In genomic region chr1:230124187-230125128, GRCh38 we compare ENCODE assay signal across 11 cellular contexts. TPM values are rescaled to one million over a fixed set of nuclear protein-coding genes. Genes with fewer than 3 reads are reported as not detected.
DNase-seq lines count a peak whose midpoint lies in the region; ATAC-seq and TF ChIP-seq lines count a peak whose summit lies in the region.
"Had no signal": no experiment of that assay in that cellular context is flagged by ENCODE, and none has a peak within 500 bp of the region (broad histone marks: within the 10 kb centered on the region; RNA-seq: fewer than 3 reads in every experiment).

No MANE protein-coding gene starts in this region.

- H3K79me2 ChIP-seq in MM.1S (ENCODE audit: low read length) = peaks cover 82% of the 10 kb centered on the region

- TF ChIP-seq CTCF in MM.1S (IDR thresholded peaks at IDR 0.05; ENCODE audit: low read length) (no peak), BE2C (IDR thresholded peaks at IDR 0.05; ENCODE audit: low read depth, low read length) (no peak)

- ATAC-seq in natural killer cell treated with Interleukin-12 subunit alpha and Interleukin-12 subunit beta and Interleukin-15 and Interleukin-18, amount 100 ng/mL, for 72 hours = peak; percentile 34 to 61
- ATAC-seq in HG03439 (IDR thresholded peaks at IDR 0.05; ENCODE audit: unreplicated experiment) = no peak

- H3K4me2 ChIP-seq in MM.1S (ENCODE audit: low read depth, low read length) = peak overlapping the region; percentile 75

- H4K20me1 ChIP-seq in MM.1S (ENCODE audit: insufficient read depth, low read length) = no peaks in the 10 kb centered on the region

- no peak overlapping the region for H2AFZ ChIP-seq in MM.1S (ENCODE audit: low read length)

- peaks cover 72% of the 10 kb centered on the region for H3K4me1 Mint-ChIP-seq in activated naive CD8-positive, alpha-beta T cell treated with anti-CD3 and anti-CD28 coated beads for 36 hours
- peaks cover 70 to 80% of the 10 kb centered on the region in 2 donors for H3K4me1 Mint-ChIP-seq in natural killer cell treated with Interleukin-12 subunit alpha and Interleukin-12 subunit beta and Interleukin-15 and Interleukin-18, amount 100 ng/mL, for 72 hours (ENCODE audit: low read depth in 2 of 2)

- DNase-seq in GF-D8 (lab: John Stamatoyannopoulos, UW) = peak; percentile 42
- DNase-seq in MM.1S = peak; percentile 57
- no peak for DNase-seq in activated naive CD8-positive, alpha-beta T cell treated with anti-CD3 and anti-CD28 coated beads for 36 hours
- DNase-seq in natural killer cell treated with Interleukin-12 subunit alpha and Interleukin-12 subunit beta and Interleukin-15 and Interleukin-18, amount 100 ng/mL, for 72 hours (ENCODE audit: low spot score) = no peak
- DNase-seq in NCI-H2196 treated with DMSO at 0.1 percent for 48 hours (lab: John Stamatoyannopoulos, UW; ENCODE audit: unreplicated experiment) = no peak
- DNase-seq in BE2C = no peak
- DNase-seq: activated T-cell treated with anti-CD3 and anti-CD28 coated beads for 4 hours; effector CD4-positive, alpha-beta T cell; NCI-H1048; nucleus accumbens had no signal

- H3K27ac ChIP-seq in MM.1S (ENCODE audit: low read length) = peak overlapping the region; percentile 96

- H3K27me3 Mint-ChIP-seq in activated naive CD8-positive, alpha-beta T cell treated with anti-CD3 and anti-CD28 coated beads for 36 hours = no peaks in the 10 kb centered on the region
- no peaks in the 10 kb centered on the region for H3K27me3 Mint-ChIP-seq in natural killer cell treated with Interleukin-12 subunit alpha and Interleukin-12 subunit beta and Interleukin-15 and Interleukin-18, amount 100 ng/mL, for 72 hours

- H3F3A ChIP-seq in MM.1S (ENCODE audit: insufficient read depth, low read length) = peaks cover 42% of the 10 kb centered on the region

- H3K27ac Mint-ChIP-seq in activated naive CD8-positive, alpha-beta T cell treated with anti-CD3 and anti-CD28 coated beads for 36 hours = peak overlapping the region; percentile 83
- peak overlapping the region; percentile 65 to 87 for H3K27ac Mint-ChIP-seq in natural killer cell treated with Interleukin-12 subunit alpha and Interleukin-12 subunit beta and Interleukin-15 and Interleukin-18, amount 100 ng/mL, for 72 hours

- no peaks in the 10 kb centered on the region for H3K9me3 Mint-ChIP-seq in activated naive CD8-positive, alpha-beta T cell treated with anti-CD3 and anti-CD28 coated beads for 36 hours
- no peaks in the 10 kb centered on the region for H3K9me3 Mint-ChIP-seq in natural killer cell treated with Interleukin-12 subunit alpha and Interleukin-12 subunit beta and Interleukin-15 and Interleukin-18, amount 100 ng/mL, for 72 hours

- H3K9ac ChIP-seq in MM.1S (ENCODE audit: low read length) = peak overlapping the region; percentile 77

- no peak overlapping the region for H3K4me3 Mint-ChIP-seq in activated naive CD8-positive, alpha-beta T cell treated with anti-CD3 and anti-CD28 coated beads for 36 hours
- peak overlapping the region; percentile 69 for H3K4me3 Mint-ChIP-seq in natural killer cell treated with Interleukin-12 subunit alpha and Interleukin-12 subunit beta and Interleukin-15 and Interleukin-18, amount 100 ng/mL, for 72 hours

- no peaks in the 10 kb centered on the region for H3K9me2 ChIP-seq in MM.1S (replicated peaks; ENCODE audit: insufficient read depth, low read length)

- H3K4me1 ChIP-seq in MM.1S (ENCODE audit: low read length) (peaks cover 54% of the 10 kb centered on the region), BE2C (peaks cover 6% of the 10 kb centered on the region)

- H3K36me3 ChIP-seq in MM.1S (replicated peaks; ENCODE audit: insufficient read depth, low read length) = no peaks in the 10 kb centered on the region
- H3K36me3 ChIP-seq in BE2C = no peaks in the 10 kb centered on the region

- H3K27me3 ChIP-seq in MM.1S (replicated peaks; ENCODE audit: insufficient read depth, low read length) (no peaks in the 10 kb centered on the region), BE2C (no peaks in the 10 kb centered on the region)

- peak overlapping the region; percentile 30; the same call in 1 of the 2 replicates for H3K4me3 ChIP-seq in MM.1S (ENCODE audit: low read length)
- H3K4me3 ChIP-seq in BE2C (ENCODE audit: low read depth, low read length) = no peak overlapping the region

- H3K36me3 Mint-ChIP-seq in activated naive CD8-positive, alpha-beta T cell treated with anti-CD3 and anti-CD28 coated beads for 36 hours = peaks cover 19% of the 10 kb centered on the region
- H3K36me3 Mint-ChIP-seq in natural killer cell treated with Interleukin-12 subunit alpha and Interleukin-12 subunit beta and Interleukin-15 and Interleukin-18, amount 100 ng/mL, for 72 hours = peaks cover 6% of the 10 kb centered on the region

- no peaks in the 10 kb centered on the region for H3K9me3 ChIP-seq in MM.1S (replicated peaks; ENCODE audit: insufficient read depth, low read length)
- no peaks in the 10 kb centered on the region for H3K9me3 ChIP-seq in BE2C

RNA-seq across cellular contexts. Expression of gene GALNT2, which starts 57.4 kb away (rescaled TPM):
- 10 to 100 TPM; 46.5 to 48.2 TPM for total RNA-seq in activated naive CD8-positive, alpha-beta T cell treated with anti-CD3 and anti-CD28 coated beads for 36 hours
- 10 to 100 TPM; 37.7 to 51.5 TPM for total RNA-seq in natural killer cell treated with Interleukin-12 subunit alpha and Interleukin-12 subunit beta and Interleukin-15 and Interleukin-18, amount 100 ng/mL, for 72 hours
- 49.5 TPM for polyA plus RNA-seq in BE2C (2012; ENCODE audit: insufficient read depth, insufficient read length, low read depth)

Comparison
In these comparisons a context has a peak if more than half of its experiments do, and no peak if none do; other contexts are left out.
1. DNase-seq: peak in GF-D8 (single experiment) and MM.1S (single experiment); none in activated naive CD8-positive, alpha-beta T cell treated with anti-CD3 and anti-CD28 coated beads for 36 hours (single experiment), natural killer cell treated with Interleukin-12 subunit alpha and Interleukin-12 subunit beta and Interleukin-15 and Interleukin-18, amount 100 ng/mL, for 72 hours (single experiment), NCI-H2196 treated with DMSO at 0.1 percent for 48 hours (single experiment) and BE2C (single experiment).